18 cellular contexts compared by ENCODE assay signal in the genomic region with DNA sequence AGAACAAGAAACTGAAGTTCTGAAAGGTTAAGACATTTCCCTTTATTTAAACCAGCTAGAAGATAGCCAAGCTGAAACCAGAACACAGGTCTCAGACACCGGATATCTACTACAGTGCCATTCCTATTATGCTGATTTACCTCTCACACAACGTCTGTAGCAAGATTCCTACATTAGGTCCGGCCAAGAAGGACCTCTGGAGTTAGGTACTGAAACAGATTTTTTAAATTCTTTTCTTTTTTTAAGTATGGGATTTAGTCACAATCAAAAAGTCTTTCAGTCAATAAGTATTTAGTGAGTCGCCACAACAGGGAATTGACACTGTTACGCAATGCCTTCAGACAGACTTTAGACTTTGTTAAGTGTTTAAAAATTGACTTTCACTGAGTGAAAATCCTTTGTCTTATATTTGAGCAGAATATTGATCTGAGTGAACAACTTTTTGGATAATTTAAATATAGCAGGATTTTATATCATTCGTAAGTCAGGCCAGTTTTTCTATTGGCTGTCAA. TPM values are rescaled to one million over a fixed set of nuclear protein-coding genes. Genes with fewer than 3 reads are reported as not detected.
"Had no signal": no experiment of that assay in that cellular context is flagged by ENCODE, and none has a peak within 500 bp of the region (broad histone marks: within the 10 kb centered on the region; RNA-seq: fewer than 3 reads in every experiment).

No MANE protein-coding gene starts in this region.

- H3K36me3 ChIP-seq: brain microvascular endothelial cell had no signal

- H3K4me1 ChIP-seq: parathyroid adenoma had no signal

- DNase-seq: activated CD4-positive, alpha-beta T cell treated with anti-CD3 and anti-CD28 coated beads, Interleukin-2, amount 10 ng/mL, durations not matched to agents 24 days and 14 days; activated CD4-positive, CD25-positive, alpha-beta regulatory T cell; activated CD8-positive, alpha-beta memory T cell treated with anti-CD3 and anti-CD28 coated beads for 24 hours; activated gamma-delta T cell treated with Interleukin-2 at 50 U/mL for 16 hours; brain microvascular endothelial cell; effector memory CD8-positive, alpha-beta T cell; foreskin melanocyte; immature natural killer cell; mucosa of descending colon; naive thymus-derived CD8-positive, alpha-beta T cell; stimulated activated CD4-positive, alpha-beta T cell treated with anti-CD3 and anti-CD28 coated beads, Interleukin-2, amount 100 ng/mL, for 48 hours had no signal

- H3K9me3 ChIP-seq: mucosa of descending colon had no signal

- H3K9ac ChIP-seq: parathyroid adenoma had no signal

- H2AFZ ChIP-seq: parathyroid adenoma had no signal

- ATAC-seq: effector memory CD8-positive, alpha-beta T cell; mucosa of descending colon; naive thymus-derived CD8-positive, alpha-beta T cell; stimulated activated memory B cell treated with anti-CD40 and anti-IgM and Interleukin-4, amounts not matched to agents 10 μg/mL and 1 μg/mL and 100 μg/mL, for 72 hours had no signal

- H3K4me3 ChIP-seq: mucosa of descending colon had no signal

- H3K27ac ChIP-seq: brain microvascular endothelial cell, epithelial cell of prostate, parathyroid adenoma had no signal

- H3K79me2 ChIP-seq: parathyroid adenoma had no signal

- H3K27me3 ChIP-seq: brain microvascular endothelial cell had no signal

RNA-seq across cellular contexts. Expression of a gene that starts 26.5 kb away (rescaled TPM):
- total RNA-seq: activated CD4-positive, alpha-beta T cell treated with anti-CD3 and anti-CD28 coated beads, Interleukin-2, amount 10 ng/mL, durations not matched to agents 24 days and 14 days; fibroblast of lung; mucosa of descending colon; naive thymus-derived CD8-positive, alpha-beta T cell; skeletal muscle tissue; urinary bladder had no signal
- polyA plus RNA-seq: fibroblast of lung; immature natural killer cell; naive thymus-derived CD8-positive, alpha-beta T cell; thymus; urinary bladder had no signal
